In genomic region chr2:134493797-134494196, GRCh38 we compare ENCODE assay signal across 32 cellular contexts.
"Had no signal": no experiment of that assay in that cellular context is flagged by ENCODE, and none has a peak within 500 bp of the region (broad histone marks: within the 10 kb centered on the region; RNA-seq: fewer than 3 reads in every experiment).

No MANE protein-coding gene starts in this region.

- DNase-seq: activated B cell treated with CpG ODN at 0.5 μM for 24 hours; activated CD4-positive, alpha-beta memory T cell treated with anti-CD3 and anti-CD28 coated beads for 36 hours; activated CD4-positive, alpha-beta T cell treated with anti-CD3 and anti-CD28 coated beads for 4 hours; activated CD4-positive, alpha-beta T cell treated with anti-CD3 and anti-CD28 coated beads, Interleukin-2, amount 50 U/mL, for 1 hour; activated CD4-positive, CD25-positive, alpha-beta regulatory T cell treated with anti-CD3 and anti-CD28 coated beads, Interleukin-2, amount 50 U/mL, for 72 hours; activated CD8-positive, alpha-beta memory T cell treated with anti-CD3 and anti-CD28 coated beads, Interleukin-2, amount 50 U/mL, for 4 hours; activated gamma-delta T cell treated with Interleukin-2 at 50 U/mL for 16 hours; activated naive CD4-positive, alpha-beta T cell treated with anti-CD3 and anti-CD28 coated beads for 36 hours; activated T-cell treated with anti-CD3 and anti-CD28 coated beads for 4 hours; activated T-cell treated with anti-CD3 and anti-CD28 coated beads, Interleukin-2, amount 50 U/mL, for 4 hours; adrenal gland; anterior cingulate cortex; IMR-90; NCI-H1105 treated with DMSO at 0.1 percent for 48 hours; NCI-H1436; NCI-H1694; NCI-H1930; NCI-H2081 treated with DMSO at 0.1 percent for 48 hours; NCI-H446; NCI-H510A treated with DMSO at 0.1 percent for 48 hours; NCI-H526 treated with DMSO at 0.1 percent for 48 hours; NCI-H774; PC-3; Peyer's patch; RPMI8226; SW 1271; T-helper 1 cell; T-helper 2 cell; T-helper 9 cell had no signal

- H3K27ac ChIP-seq: adrenal gland, Peyer's patch, VCaP had no signal

- H3K36me3 ChIP-seq: adrenal gland, Peyer's patch had no signal

- H3K4me3 ChIP-seq: adrenal gland, K562, Peyer's patch had no signal

- H3K27me3 ChIP-seq: adrenal gland, Peyer's patch had no signal

- ATAC-seq: activated naive CD4-positive, alpha-beta T cell treated with anti-CD3 and anti-CD28 coated beads, Interleukin-2, amount 50 U/mL, for 72 hours; activated T-cell treated with anti-CD3 and anti-CD28 coated beads, Interleukin-2, amount 50 U/mL, for 4 hours; K562; PC-3 had no signal

- H3K4me1 ChIP-seq: adrenal gland, Peyer's patch had no signal

- H3K9me3 ChIP-seq: adrenal gland, Peyer's patch had no signal
